1 cellular context compared by ENCODE assay signal in the genomic region with DNA sequence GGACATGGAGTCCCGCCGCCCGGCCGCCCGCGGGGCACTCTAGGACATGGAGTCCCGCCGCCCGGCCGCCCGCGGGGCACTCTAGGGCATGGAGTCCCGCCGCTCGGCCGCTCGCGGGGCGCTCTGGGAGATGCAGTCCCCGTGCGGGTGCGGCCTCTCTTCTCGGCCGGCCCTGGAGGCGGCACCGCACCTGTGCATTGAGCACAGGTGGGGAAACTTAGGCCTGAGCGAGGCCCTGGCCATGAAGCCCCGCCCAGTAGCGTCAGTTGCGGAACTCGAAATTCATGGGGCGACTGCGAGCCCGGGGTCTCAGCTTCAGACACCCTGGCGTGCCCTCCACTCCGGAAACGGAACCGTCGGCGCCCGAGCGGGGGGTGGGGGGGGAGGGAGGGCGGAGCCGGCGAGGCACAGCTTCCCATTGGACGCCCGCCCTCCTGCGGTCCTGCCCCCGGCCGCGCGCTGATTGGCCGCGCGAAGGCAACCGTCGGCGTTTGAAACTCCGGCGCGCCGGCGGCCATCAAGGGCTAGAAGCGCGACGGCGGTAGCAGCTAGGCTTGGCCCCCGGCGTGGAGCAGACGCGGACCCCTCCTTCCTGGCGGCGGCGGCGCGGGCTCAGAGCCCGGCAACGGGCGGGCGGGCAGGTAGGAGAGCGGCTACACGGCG.
A peak's percentile ranks its signal among the peaks of the same experiment; 100 is the strongest.
TF ChIP-seq lines count a peak whose summit lies in the region.

Gene TACC3 (plus strand): TSS at position 519 of the 663 bp plus-strand sequence. CDS start 1,901 bp downstream, outside the sequence.
A gene with protein sequence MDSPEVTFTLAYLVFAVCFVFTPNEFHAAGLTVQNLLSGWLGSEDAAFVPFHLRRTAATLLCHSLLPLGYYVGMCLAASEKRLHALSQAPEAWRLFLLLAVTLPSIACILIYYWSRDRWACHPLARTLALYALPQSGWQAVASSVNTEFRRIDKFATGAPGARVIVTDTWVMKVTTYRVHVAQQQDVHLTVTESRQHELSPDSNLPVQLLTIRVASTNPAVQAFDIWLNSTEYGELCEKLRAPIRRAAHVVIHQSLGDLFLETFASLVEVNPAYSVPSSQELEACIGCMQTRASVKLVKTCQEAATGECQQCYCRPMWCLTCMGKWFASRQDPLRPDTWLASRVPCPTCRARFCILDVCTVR (minus strand): TSS at position 321 of the 663 bp plus-strand sequence. CDS start 486 bp downstream, outside the sequence.

TF ChIP-seq in K562, 482 proteins besides CTCF, POLR2A, EP300 and RAD21 (continued from another document):
- TF ChIP-seq, protein P1, sequence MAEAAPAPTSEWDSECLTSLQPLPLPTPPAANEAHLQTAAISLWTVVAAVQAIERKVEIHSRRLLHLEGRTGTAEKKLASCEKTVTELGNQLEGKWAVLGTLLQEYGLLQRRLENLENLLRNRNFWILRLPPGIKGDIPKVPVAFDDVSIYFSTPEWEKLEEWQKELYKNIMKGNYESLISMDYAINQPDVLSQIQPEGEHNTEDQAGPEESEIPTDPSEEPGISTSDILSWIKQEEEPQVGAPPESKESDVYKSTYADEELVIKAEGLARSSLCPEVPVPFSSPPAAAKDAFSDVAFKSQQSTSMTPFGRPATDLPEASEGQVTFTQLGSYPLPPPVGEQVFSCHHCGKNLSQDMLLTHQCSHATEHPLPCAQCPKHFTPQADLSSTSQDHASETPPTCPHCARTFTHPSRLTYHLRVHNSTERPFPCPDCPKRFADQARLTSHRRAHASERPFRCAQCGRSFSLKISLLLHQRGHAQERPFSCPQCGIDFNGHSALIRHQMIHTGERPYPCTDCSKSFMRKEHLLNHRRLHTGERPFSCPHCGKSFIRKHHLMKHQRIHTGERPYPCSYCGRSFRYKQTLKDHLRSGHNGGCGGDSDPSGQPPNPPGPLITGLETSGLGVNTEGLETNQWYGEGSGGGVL (CRISPR knock-in tag; IDR thresholded peaks at IDR 0.05), result no peak
- TF ChIP-seq TRIM24 (IDR thresholded peaks at IDR 0.05) (peak in 1 of 2 experiments; percentile 83; a peak in 2 of 4 replicates), ARHGAP35 (IDR thresholded peaks at IDR 0.05; ENCODE audit: partially characterized antibody) (no peak), SRSF7 (optimal IDR thresholded peaks at IDR 0.05; ENCODE audit: low read depth, low read length) (no peak), LCOR (CRISPR knock-in tag; IDR thresholded peaks at IDR 0.05) (peak; percentile 24; the same call in 1 of the 2 replicates), NFXL1 (CRISPR knock-in tag; IDR thresholded peaks at IDR 0.05) (no peak)
